Comparison of ENCODE assay signal across 1 cellular context in genomic region chr10:61036148-61036547, GRCh38.
TF ChIP-seq lines count a peak whose summit lies in the region.

No MANE protein-coding gene starts in this region.

TF ChIP-seq in WTC11, 78 proteins besides CTCF, POLR2A, EP300 and RAD21:
- TF ChIP-seq ZNF423 (CRISPR knock-in tag; IDR thresholded peaks at IDR 0.05), result peak; percentile 53; the same call in 1 of the 2 replicates
